In genomic region chr15:32615871-32616426, GRCh38 we compare ENCODE assay signal across 8 cellular contexts. TPM values are rescaled to one million over a fixed set of nuclear protein-coding genes. Genes with fewer than 3 reads are reported as not detected.
DNase-seq lines count a peak whose midpoint lies in the region; ATAC-seq, FAIRE-seq and TF ChIP-seq lines count a peak whose summit lies in the region.
"Not testable (repeated sequence)": the region's sequence is repeated elsewhere in the genome, so short reads cannot be mapped to it uniquely, and the experiment has no call there.

No MANE protein-coding gene starts in this region.

- H3K9me3 ChIP-seq in BLaER1; lung (ENCODE audit: control insufficient read depth in 2 of 2, insufficient read depth in 1 of 2, low read length in 1 of 2): not testable (repeated sequence)

- peak overlapping the region; percentile 67 for H3K4me2 ChIP-seq in BLaER1

- not testable (repeated sequence) for TF ChIP-seq CTCF in NB4 (IDR thresholded peaks at IDR 0.05; ENCODE audit: low read depth, low read length); lung (IDR thresholded peaks at IDR 0.05; ENCODE audit: control extremely low read depth, extremely low read depth)

- not testable (repeated sequence) for H3K27me3 Mint-ChIP-seq in activated T-helper 17 cell treated with anti-CD3 and anti-CD28 coated beads, Interleukin-2, amount 50 U/mL, for 72 hours

- H3K27ac Mint-ChIP-seq in activated T-helper 17 cell treated with anti-CD3 and anti-CD28 coated beads, Interleukin-2, amount 50 U/mL, for 72 hours = peak overlapping the region; percentile 87

- peaks cover 13% of the 10 kb centered on the region; the same call in 1 of the 2 replicates for H3K4me1 ChIP-seq in BLaER1
- H3K4me1 ChIP-seq in lung (ENCODE audit: control insufficient read depth in 2 of 2, insufficient read depth in 2 of 2, low read length in 2 of 2) = not testable (repeated sequence)

- H3K27ac ChIP-seq in BLaER1 = peak overlapping the region; percentile 86
- H3K27ac ChIP-seq in epithelial cell of prostate = peak overlapping the region; percentile 51
- not testable (repeated sequence) for H3K27ac ChIP-seq in lung (ENCODE audit: low read depth in 1 of 2, low read length in 1 of 2)
- peak overlapping the region in 12 of 21 experiments; percentile 5 to 88 (median 54) for H3K27ac ChIP-seq in skin epidermis

- 0 to 1% methylated on average over 13 to 18 of the region's 24 CpGs for WGBS in lung, 2 donors

- H3K36me3 Mint-ChIP-seq in activated T-helper 17 cell treated with anti-CD3 and anti-CD28 coated beads, Interleukin-2, amount 50 U/mL, for 72 hours (ENCODE audit: low read depth) = peaks cover 22% of the 10 kb centered on the region

- peak; percentile 10 for ATAC-seq in HG02943 (IDR thresholded peaks at IDR 0.05; ENCODE audit: low read depth, unreplicated experiment)
- peak; percentile 34 for ATAC-seq in activated T-helper 17 cell treated with anti-CD3 and anti-CD28 coated beads, Interleukin-2, amount 50 U/mL, for 72 hours (replicated peaks)
- ATAC-seq in lung (ENCODE audit: insufficient read depth, low FRiP score) = not testable (repeated sequence)

- H3K4me3 ChIP-seq in BLaER1 (peak overlapping the region; percentile 73), NB4 (ENCODE audit: low read depth, low read length) (peak overlapping the region; percentile 94), lung (peak overlapping the region; percentile 44), skin epidermis (peak overlapping the region; percentile 52 to 60 (median 55))

- peak overlapping the region; percentile 99 for H3K4me3 Mint-ChIP-seq in activated T-helper 17 cell treated with anti-CD3 and anti-CD28 coated beads, Interleukin-2, amount 50 U/mL, for 72 hours

- not testable (repeated sequence) for H3K9me3 Mint-ChIP-seq in activated T-helper 17 cell treated with anti-CD3 and anti-CD28 coated beads, Interleukin-2, amount 50 U/mL, for 72 hours

- H3K36me3 ChIP-seq in BLaER1; lung (ENCODE audit: control insufficient read depth in 2 of 2, insufficient read depth in 2 of 2, low read length in 2 of 2): not testable (repeated sequence)

- peak; percentile 54 for FAIRE-seq in GM19239 (lab: Jason Lieb, UNC)

- H3K27me3 ChIP-seq in BLaER1; lung (ENCODE audit: control insufficient read depth, insufficient read depth): not testable (repeated sequence)

- H3K4me1 Mint-ChIP-seq in activated T-helper 17 cell treated with anti-CD3 and anti-CD28 coated beads, Interleukin-2, amount 50 U/mL, for 72 hours = not testable (repeated sequence)

- H4K20me1 ChIP-seq in BLaER1 = not testable (repeated sequence)

- not testable (repeated sequence) for DNase-seq in GM19239 (ENCODE audit: insufficient read length, low spot score); epithelial cell of prostate (ENCODE audit: low read depth, low spot score); lung (ENCODE audit: low spot score)
- DNase-seq in NB4 (ENCODE audit: low read depth) = peak; percentile 40

- H3K9ac ChIP-seq in BLaER1 = peak overlapping the region; percentile 86

- TF ChIP-seq POLR2A in NB4 (IDR thresholded peaks at IDR 0.05; ENCODE audit: extremely low read depth, insufficient read length) = not testable (repeated sequence)

RNA-seq across cellular contexts. Expression of gene ARHGAP11A, which starts 0.6 kb away (rescaled TPM):
- 100 to 1,000 TPM; 106 to 114 TPM for total RNA-seq in activated T-helper 17 cell treated with anti-CD3 and anti-CD28 coated beads, Interleukin-2, amount 50 U/mL, for 72 hours
- total RNA-seq in lung = 1 to 10 TPM; 2.7 to 8.5 TPM
- polyA plus RNA-seq in lung = 1 to 10 TPM; 1.4 to 2.0 TPM

RNA-seq across cellular contexts. Expression of gene GOLGA8N, which starts 22.7 kb away (rescaled TPM):
- total RNA-seq in activated T-helper 17 cell treated with anti-CD3 and anti-CD28 coated beads, Interleukin-2, amount 50 U/mL, for 72 hours = 1 to 10 TPM; 2.7 to 6.3 TPM
- total RNA-seq in lung = 10 to 100 TPM; 11.1 to 19.0 TPM
- 10 to 100 TPM in 1 of 2 donors, 1 to 10 TPM in 1; 2.0 to 11.6 TPM for polyA plus RNA-seq in lung

RNA-seq across cellular contexts. Expression of gene SCG5, which starts 25.6 kb away (rescaled TPM):
- 1 to 10 TPM; 2.9 to 3.5 TPM for total RNA-seq in activated T-helper 17 cell treated with anti-CD3 and anti-CD28 coated beads, Interleukin-2, amount 50 U/mL, for 72 hours
- total RNA-seq in lung = 1 to 10 TPM in 1 of 2 donors, under 1 TPM in 1; 0.77 to 4.9 TPM
- polyA plus RNA-seq in lung = 1 to 10 TPM in 1 of 2 donors, under 1 TPM in 1; 0.82 to 1.1 TPM

Comparison
In these comparisons a context has a peak if more than half of its experiments do, and no peak if none do; other contexts are left out.
1. H3K4me3 ChIP-seq: peak in every context shown above with its lines; median percentile 94 in NB4; 73 in BLaER1; 55 in skin epidermis; 44 in lung.
2. RNA of gene ARHGAP11A, which starts 0.6 kb away (total RNA-seq): 106 to 114 TPM in activated T-helper 17 cell treated with anti-CD3 and anti-CD28 coated beads, Interleukin-2, amount 50 U/mL, for 72 hours; 2.7 to 8.5 TPM in lung; every median in the first group is over 10 times any median in the second.